In genomic region chr3:53084310-53085001, GRCh38 we compare ENCODE assay signal across 1 cellular context.
TF ChIP-seq lines count a peak whose summit lies in the region.

No MANE protein-coding gene starts in this region.

TF ChIP-seq in IMR-90, 13 proteins besides CTCF, POLR2A, EP300 and RAD21 (continued from another document):
- TF ChIP-seq RCOR1 (IDR thresholded peaks at IDR 0.05; ENCODE audit: insufficient replicate concordance, low read length) (no peak), FOS (IDR thresholded peaks at IDR 0.05; ENCODE audit: low read depth, low read length) (no peak), SMC3 (IDR thresholded peaks at IDR 0.05; ENCODE audit: low read depth, low read length) (no peak)
TF ChIP-seq in IMR-90: peak in this region for 0.
